Comparison of ENCODE assay signal across 2 cellular contexts in the genomic region with DNA sequence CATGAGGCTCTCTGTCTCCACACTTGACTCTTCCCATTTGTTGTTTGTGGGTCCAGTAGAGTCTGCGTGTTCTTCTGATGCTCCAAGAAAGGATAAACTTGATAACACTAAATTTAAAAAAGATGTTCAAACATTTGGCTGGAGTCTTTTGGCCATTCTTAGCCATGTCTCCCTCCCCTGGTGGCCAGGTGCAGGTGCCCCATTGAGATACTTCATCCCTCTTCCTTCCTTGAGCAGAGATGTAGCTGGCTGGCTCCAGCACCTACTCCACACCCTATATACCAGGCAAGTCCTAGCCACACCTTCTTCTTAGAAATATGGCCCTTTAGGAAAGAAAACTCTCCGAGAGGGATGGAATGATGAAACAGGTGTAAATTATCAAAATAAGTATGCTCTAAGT.
TF ChIP-seq lines count a peak whose summit lies in the region.

No MANE protein-coding gene starts in this region.

TF ChIP-seq in A549, 52 proteins besides CTCF, POLR2A, EP300 and RAD21:
- TF ChIP-seq RFX5 (IDR thresholded peaks at IDR 0.05) (no peak), EHF (CRISPR knock-in tag; IDR thresholded peaks at IDR 0.05) (no peak), NFE2L2 (conservative IDR thresholded peaks at IDR 0.05; ENCODE audit: low read length) (no peak), HOXB5 (CRISPR knock-in tag; IDR thresholded peaks at IDR 0.05) (no peak), NR3C1 (IDR thresholded peaks at IDR 0.05) (no peak), RARB (CRISPR knock-in tag; IDR thresholded peaks at IDR 0.05) (no peak), CBX2 (IDR thresholded peaks at IDR 0.05; ENCODE audit: borderline replicate concordance, low read depth) (no peak), ZC3H11A (IDR thresholded peaks at IDR 0.05) (no peak), CHD2 (IDR thresholded peaks at IDR 0.05; ENCODE audit: low read length, partially characterized antibody) (no peak), RCOR1 (IDR thresholded peaks at IDR 0.05; ENCODE audit: low read depth, low read length) (no peak)
- TF ChIP-seq, protein P1, sequence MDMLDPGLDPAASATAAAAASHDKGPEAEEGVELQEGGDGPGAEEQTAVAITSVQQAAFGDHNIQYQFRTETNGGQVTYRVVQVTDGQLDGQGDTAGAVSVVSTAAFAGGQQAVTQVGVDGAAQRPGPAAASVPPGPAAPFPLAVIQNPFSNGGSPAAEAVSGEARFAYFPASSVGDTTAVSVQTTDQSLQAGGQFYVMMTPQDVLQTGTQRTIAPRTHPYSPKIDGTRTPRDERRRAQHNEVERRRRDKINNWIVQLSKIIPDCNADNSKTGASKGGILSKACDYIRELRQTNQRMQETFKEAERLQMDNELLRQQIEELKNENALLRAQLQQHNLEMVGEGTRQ (IDR thresholded peaks at IDR 0.05): no peak
- TF ChIP-seq, protein P2, sequence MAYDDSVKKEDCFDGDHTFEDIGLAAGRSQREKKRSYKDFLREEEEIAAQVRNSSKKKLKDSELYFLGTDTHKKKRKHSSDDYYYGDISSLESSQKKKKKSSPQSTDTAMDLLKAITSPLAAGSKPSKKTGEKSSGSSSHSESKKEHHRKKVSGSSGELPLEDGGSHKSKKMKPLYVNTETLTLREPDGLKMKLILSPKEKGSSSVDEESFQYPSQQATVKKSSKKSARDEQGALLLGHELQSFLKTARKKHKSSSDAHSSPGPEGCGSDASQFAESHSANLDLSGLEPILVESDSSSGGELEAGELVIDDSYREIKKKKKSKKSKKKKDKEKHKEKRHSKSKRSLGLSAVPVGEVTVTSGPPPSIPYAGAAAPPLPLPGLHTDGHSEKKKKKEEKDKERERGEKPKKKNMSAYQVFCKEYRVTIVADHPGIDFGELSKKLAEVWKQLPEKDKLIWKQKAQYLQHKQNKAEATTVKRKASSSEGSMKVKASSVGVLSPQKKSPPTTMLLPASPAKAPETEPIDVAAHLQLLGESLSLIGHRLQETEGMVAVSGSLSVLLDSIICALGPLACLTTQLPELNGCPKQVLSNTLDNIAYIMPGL (CRISPR knock-in tag; IDR thresholded peaks at IDR 0.05; ENCODE audit: borderline replicate concordance): no peak
- TF ChIP-seq, protein P3, sequence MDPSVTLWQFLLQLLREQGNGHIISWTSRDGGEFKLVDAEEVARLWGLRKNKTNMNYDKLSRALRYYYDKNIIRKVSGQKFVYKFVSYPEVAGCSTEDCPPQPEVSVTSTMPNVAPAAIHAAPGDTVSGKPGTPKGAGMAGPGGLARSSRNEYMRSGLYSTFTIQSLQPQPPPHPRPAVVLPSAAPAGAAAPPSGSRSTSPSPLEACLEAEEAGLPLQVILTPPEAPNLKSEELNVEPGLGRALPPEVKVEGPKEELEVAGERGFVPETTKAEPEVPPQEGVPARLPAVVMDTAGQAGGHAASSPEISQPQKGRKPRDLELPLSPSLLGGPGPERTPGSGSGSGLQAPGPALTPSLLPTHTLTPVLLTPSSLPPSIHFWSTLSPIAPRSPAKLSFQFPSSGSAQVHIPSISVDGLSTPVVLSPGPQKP (IDR thresholded peaks at IDR 0.05; ENCODE audit: low read depth, low read length): no peak
- TF ChIP-seq, protein P4, sequence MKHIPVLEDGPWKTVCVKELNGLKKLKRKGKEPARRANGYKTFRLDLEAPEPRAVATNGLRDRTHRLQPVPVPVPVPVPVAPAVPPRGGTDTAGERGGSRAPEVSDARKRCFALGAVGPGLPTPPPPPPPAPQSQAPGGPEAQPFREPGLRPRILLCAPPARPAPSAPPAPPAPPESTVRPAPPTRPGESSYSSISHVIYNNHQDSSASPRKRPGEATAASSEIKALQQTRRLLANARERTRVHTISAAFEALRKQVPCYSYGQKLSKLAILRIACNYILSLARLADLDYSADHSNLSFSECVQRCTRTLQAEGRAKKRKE (CRISPR knock-in tag; IDR thresholded peaks at IDR 0.05; ENCODE audit: low read depth): no peak
TF ChIP-seq in A549: peak in this region for 0.

TF ChIP-seq in H1, 55 proteins besides CTCF, POLR2A, EP300 and RAD21:
- TF ChIP-seq KDM1A (IDR thresholded peaks at IDR 0.05; ENCODE audit: borderline replicate concordance, low read length) (no peak), CHD2 (IDR thresholded peaks at IDR 0.05; ENCODE audit: low read length) (no peak), KDM5A (IDR thresholded peaks at IDR 0.05; ENCODE audit: low read length) (no peak), NANOG (IDR thresholded peaks at IDR 0.05; ENCODE audit: insufficient read depth, low read depth, low read length, poor library complexity, severe bottlenecking) (no peak), MAFK (IDR thresholded peaks at IDR 0.05; ENCODE audit: low read depth, low read length) (no peak), JUN (IDR thresholded peaks at IDR 0.05; ENCODE audit: low read depth, low read length) (no peak), PHF8 (conservative IDR thresholded peaks at IDR 0.05; ENCODE audit: low read depth, low read length) (no peak), SIN3A (conservative IDR thresholded peaks at IDR 0.05 in 1 of 2, IDR thresholded peaks at IDR 0.05 in 1 of 2; ENCODE audit: low read depth in 1 of 2, low read length in 2 of 2) (no peak), SP4 (IDR thresholded peaks at IDR 0.05; ENCODE audit: low read length) (no peak), SRF (IDR thresholded peaks at IDR 0.05; ENCODE audit: low read depth, low read length) (no peak), RBBP5 (IDR thresholded peaks at IDR 0.05; ENCODE audit: borderline replicate concordance, low read depth, low read length) (no peak), SAP30 (IDR thresholded peaks at IDR 0.05; ENCODE audit: insufficient read depth, insufficient replicate concordance, low read length) (no peak), SIX5 (IDR thresholded peaks at IDR 0.05; ENCODE audit: low read depth, low read length) (no peak), NRF1 (IDR thresholded peaks at IDR 0.05; ENCODE audit: low read depth, low read length) (no peak), CEBPB (IDR thresholded peaks at IDR 0.05; ENCODE audit: low read depth, low read length) (no peak), GABPA (IDR thresholded peaks at IDR 0.05; ENCODE audit: borderline replicate concordance, insufficient read depth, low read length) (no peak), BRCA1 (IDR thresholded peaks at IDR 0.05; ENCODE audit: low read depth, low read length) (no peak), RNF2 (IDR thresholded peaks at IDR 0.05; ENCODE audit: borderline replicate concordance, low read depth, low read length, missing control alignments, poor library complexity, severe bottlenecking) (no peak)
- TF ChIP-seq, protein P5, sequence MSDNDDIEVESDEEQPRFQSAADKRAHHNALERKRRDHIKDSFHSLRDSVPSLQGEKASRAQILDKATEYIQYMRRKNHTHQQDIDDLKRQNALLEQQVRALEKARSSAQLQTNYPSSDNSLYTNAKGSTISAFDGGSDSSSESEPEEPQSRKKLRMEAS (IDR thresholded peaks at IDR 0.05): no peak
TF ChIP-seq in H1: peak in this region for 0.
